Comparison of ENCODE assay signal across 8 cellular contexts in the genomic region with DNA sequence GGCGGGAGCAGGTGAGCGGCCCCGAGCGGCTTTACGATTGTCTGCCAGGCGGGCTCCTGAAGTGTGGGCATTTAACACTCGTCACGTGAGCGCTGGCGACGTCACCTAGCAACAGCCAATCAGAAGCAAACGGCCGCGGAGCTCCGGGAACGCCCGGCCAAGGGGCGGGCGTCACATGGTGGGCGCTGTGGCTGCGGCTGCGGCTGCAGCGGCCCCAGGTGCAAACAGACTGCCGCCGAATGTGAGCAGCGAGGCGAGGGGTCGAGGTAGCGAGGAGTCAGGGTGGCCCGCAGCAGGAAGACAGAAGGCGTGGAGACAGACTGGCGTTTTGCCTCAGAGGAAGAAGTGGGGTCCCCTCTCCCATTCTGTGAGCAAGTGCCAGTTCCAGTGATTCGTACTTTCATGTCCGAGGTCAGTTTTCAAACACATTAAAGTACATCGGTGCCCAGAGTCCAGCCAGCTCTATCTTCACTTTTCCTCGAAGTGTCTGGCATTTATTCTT. TPM values are rescaled to one million over a fixed set of nuclear protein-coding genes. Genes with fewer than 3 reads are reported as not detected.
DNase-seq lines count a peak whose midpoint lies in the region; ATAC-seq and TF ChIP-seq lines count a peak whose summit lies in the region.

A gene (minus strand): TSS at position 43 of the 502 bp plus-strand sequence. CDS start 362 bp downstream, outside the sequence.

- peak; percentile 86 for DNase-seq in BE2C
- peak; percentile 88 for DNase-seq in NCI-H226
- peak; percentile 95 for DNase-seq in WTC11 (ENCODE audit: low spot score)
- peak; percentile 53 to 84 (median 78) for DNase-seq in dorsolateral prefrontal cortex
- peak; percentile 85 for DNase-seq in lower lobe of right lung
- peak; percentile 58 to 73 for DNase-seq in stimulated activated CD8-positive, alpha-beta memory T cell treated with anti-CD3 and anti-CD28 coated beads, Interleukin-15, amount 100 ng/mL, for 48 hours (ENCODE audit: low read depth in 2 of 2)

- intact Hi-C loops in dorsolateral prefrontal cortex (cut with DNase I) (loop anchor here (5.0 to 10.0 kb wide), 3 partner anchors 291 to 528 kb away; no protein-coding TSS in a partner anchor), lower lobe of right lung (cut with DNase I) (loop anchor here (10.0 kb wide), 1 partner anchor 288 kb away; no protein-coding TSS in a partner anchor)

- H3K36me3 ChIP-seq in BE2C (no peaks in the 10 kb centered on the region), lower lobe of right lung (no peaks in the 10 kb centered on the region)

- CTCF ChIA-PET in WTC11 (lab: Charles Lee) = interaction anchor here (0.8 to 7.1 kb wide), 13 partner anchors 10 to 401 kb away, joined by 3 to 123 read pairs (median 5); a partner anchor contains a TSS

- peak within 1 kb of the TSS; percentile 56 for H3K4me3 ChIP-seq in BE2C (ENCODE audit: low read depth, low read length)
- H3K4me3 ChIP-seq in dorsolateral prefrontal cortex = peak within 1 kb of the TSS; percentile 26 to 72 (median 52)
- H3K4me3 ChIP-seq in lower lobe of right lung = peak within 1 kb of the TSS; percentile 59

- peak; percentile 47 for ATAC-seq in HG03108 (IDR thresholded peaks at IDR 0.05; ENCODE audit: unreplicated experiment)
- ATAC-seq in WTC11 = peak; percentile 54
- ATAC-seq in lower lobe of right lung = peak; percentile 67 to 76

- H3K27me3 ChIP-seq in BE2C (peaks cover 63% of the 10 kb centered on the region), dorsolateral prefrontal cortex (peaks cover 34 to 100% (median 100%) of the 10 kb centered on the region in 45 donors), lower lobe of right lung (ENCODE audit: low read depth) (peaks cover 100% of the 10 kb centered on the region)

- POLR2A ChIA-PET in WTC11 (lab: Charles Lee) = interaction anchor here (0.6 to 1.0 kb wide), 3 partner anchors 16 to 220 kb away, joined by 3 to 4 read pairs (median 3); a partner anchor contains a TSS

- in situ Hi-C loops in GM18951 (cut with MboI; ENCODE audit: low sequenced_read_pairs, unreplicated experiment) = loop anchor here (10.0 to 25.0 kb wide), 3 partner anchors 291 to 1166 kb away; a partner anchor contains a TSS

- no peak within 1 kb of the TSS for H3K27ac Mint-ChIP-seq in WTC11

- H3K4me1 ChIP-seq in BE2C (no peaks in the 10 kb centered on the region), lower lobe of right lung (peaks cover 75% of the 10 kb centered on the region)

- H3K27me3 Mint-ChIP-seq in WTC11 (ENCODE audit: low read depth) = peaks cover 99% of the 10 kb centered on the region

- H3K4me1 Mint-ChIP-seq in WTC11 = peaks cover 42% of the 10 kb centered on the region

- peak within 1 kb of the TSS in 14 of 59 donors; percentile 4 to 57 (median 34) for H3K27ac ChIP-seq in dorsolateral prefrontal cortex
- H3K27ac ChIP-seq in lower lobe of right lung = no peak within 1 kb of the TSS

- no peaks in the 10 kb centered on the region for H3K9me3 ChIP-seq in BE2C
- H3K9me3 ChIP-seq in lower lobe of right lung = no peaks in the 10 kb centered on the region

- H3K9me3 Mint-ChIP-seq in WTC11 = no peaks in the 10 kb centered on the region

- TF ChIP-seq POLR2A in GM18951 (IDR thresholded peaks at IDR 0.05; ENCODE audit: extremely low read depth, insufficient read depth, insufficient read length) = peak; percentile 61

- H3K4me3 Mint-ChIP-seq in WTC11 = peak within 1 kb of the TSS; percentile 72

- TF ChIP-seq CTCF in BE2C (IDR thresholded peaks at IDR 0.05; ENCODE audit: low read depth, low read length) (no peak), WTC11 (IDR thresholded peaks at IDR 0.05) (no peak), dorsolateral prefrontal cortex (IDR thresholded peaks at IDR 0.05 in 54 of 56, conservative IDR thresholded peaks at IDR 0.05 in 2 of 56; ENCODE audit: low read depth in 1 of 56, partially characterized antibody in 56 of 56) (no peak), lower lobe of right lung (IDR thresholded peaks at IDR 0.05) (no peak)

- no peaks in the 10 kb centered on the region for H3K36me3 Mint-ChIP-seq in WTC11

TF ChIP-seq in WTC11, 78 proteins besides CTCF, POLR2A, EP300 and RAD21 (continues in another document):
- TF ChIP-seq, protein P1, sequence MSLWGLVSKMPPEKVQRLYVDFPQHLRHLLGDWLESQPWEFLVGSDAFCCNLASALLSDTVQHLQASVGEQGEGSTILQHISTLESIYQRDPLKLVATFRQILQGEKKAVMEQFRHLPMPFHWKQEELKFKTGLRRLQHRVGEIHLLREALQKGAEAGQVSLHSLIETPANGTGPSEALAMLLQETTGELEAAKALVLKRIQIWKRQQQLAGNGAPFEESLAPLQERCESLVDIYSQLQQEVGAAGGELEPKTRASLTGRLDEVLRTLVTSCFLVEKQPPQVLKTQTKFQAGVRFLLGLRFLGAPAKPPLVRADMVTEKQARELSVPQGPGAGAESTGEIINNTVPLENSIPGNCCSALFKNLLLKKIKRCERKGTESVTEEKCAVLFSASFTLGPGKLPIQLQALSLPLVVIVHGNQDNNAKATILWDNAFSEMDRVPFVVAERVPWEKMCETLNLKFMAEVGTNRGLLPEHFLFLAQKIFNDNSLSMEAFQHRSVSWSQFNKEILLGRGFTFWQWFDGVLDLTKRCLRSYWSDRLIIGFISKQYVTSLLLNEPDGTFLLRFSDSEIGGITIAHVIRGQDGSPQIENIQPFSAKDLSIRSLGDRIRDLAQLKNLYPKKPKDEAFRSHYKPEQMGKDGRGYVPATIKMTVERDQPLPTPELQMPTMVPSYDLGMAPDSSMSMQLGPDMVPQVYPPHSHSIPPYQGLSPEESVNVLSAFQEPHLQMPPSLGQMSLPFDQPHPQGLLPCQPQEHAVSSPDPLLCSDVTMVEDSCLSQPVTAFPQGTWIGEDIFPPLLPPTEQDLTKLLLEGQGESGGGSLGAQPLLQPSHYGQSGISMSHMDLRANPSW (CRISPR knock-in tag; conservative IDR thresholded peaks at IDR 0.05; ENCODE audit: low read depth) = no peak
- TF ChIP-seq, protein P2, sequence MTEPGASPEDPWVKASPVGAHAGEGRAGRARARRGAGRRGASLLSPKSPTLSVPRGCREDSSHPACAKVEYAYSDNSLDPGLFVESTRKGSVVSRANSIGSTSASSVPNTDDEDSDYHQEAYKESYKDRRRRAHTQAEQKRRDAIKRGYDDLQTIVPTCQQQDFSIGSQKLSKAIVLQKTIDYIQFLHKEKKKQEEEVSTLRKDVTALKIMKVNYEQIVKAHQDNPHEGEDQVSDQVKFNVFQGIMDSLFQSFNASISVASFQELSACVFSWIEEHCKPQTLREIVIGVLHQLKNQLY (CRISPR knock-in tag; IDR thresholded peaks at IDR 0.05) = no peak
- TF ChIP-seq ZNF423 (CRISPR knock-in tag; IDR thresholded peaks at IDR 0.05) (no peak), ZNF138 (CRISPR knock-in tag; conservative IDR thresholded peaks at IDR 0.05) (no peak), GABPB1 (CRISPR knock-in tag; IDR thresholded peaks at IDR 0.05) (peak; percentile 72), JAZF1 (CRISPR knock-in tag; IDR thresholded peaks at IDR 0.05) (no peak), NR3C1 (CRISPR knock-in tag; conservative IDR thresholded peaks at IDR 0.05; ENCODE audit: low read depth) (no peak), PRRX2 (CRISPR knock-in tag; IDR thresholded peaks at IDR 0.05) (no peak)
- TF ChIP-seq, protein P3, sequence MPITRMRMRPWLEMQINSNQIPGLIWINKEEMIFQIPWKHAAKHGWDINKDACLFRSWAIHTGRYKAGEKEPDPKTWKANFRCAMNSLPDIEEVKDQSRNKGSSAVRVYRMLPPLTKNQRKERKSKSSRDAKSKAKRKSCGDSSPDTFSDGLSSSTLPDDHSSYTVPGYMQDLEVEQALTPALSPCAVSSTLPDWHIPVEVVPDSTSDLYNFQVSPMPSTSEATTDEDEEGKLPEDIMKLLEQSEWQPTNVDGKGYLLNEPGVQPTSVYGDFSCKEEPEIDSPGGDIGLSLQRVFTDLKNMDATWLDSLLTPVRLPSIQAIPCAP (CRISPR knock-in tag; IDR thresholded peaks at IDR 0.05) = 0 out of 2 replicates have a peak, but pooled peaks have one; percentile 70
- TF ChIP-seq, protein P4, sequence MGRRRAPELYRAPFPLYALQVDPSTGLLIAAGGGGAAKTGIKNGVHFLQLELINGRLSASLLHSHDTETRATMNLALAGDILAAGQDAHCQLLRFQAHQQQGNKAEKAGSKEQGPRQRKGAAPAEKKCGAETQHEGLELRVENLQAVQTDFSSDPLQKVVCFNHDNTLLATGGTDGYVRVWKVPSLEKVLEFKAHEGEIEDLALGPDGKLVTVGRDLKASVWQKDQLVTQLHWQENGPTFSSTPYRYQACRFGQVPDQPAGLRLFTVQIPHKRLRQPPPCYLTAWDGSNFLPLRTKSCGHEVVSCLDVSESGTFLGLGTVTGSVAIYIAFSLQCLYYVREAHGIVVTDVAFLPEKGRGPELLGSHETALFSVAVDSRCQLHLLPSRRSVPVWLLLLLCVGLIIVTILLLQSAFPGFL (CRISPR knock-in tag; IDR thresholded peaks at IDR 0.05; ENCODE audit: borderline replicate concordance) = 0 out of 2 replicates have a peak, but pooled peaks have one; percentile 52

RNA-seq across cellular contexts. Expression of the gene that starts here (rescaled TPM):
- polyA plus RNA-seq in BE2C (2012; ENCODE audit: insufficient read depth, insufficient read length, low read depth) = not detected
- total RNA-seq in WTC11 (2021) (0.28 to 0.64 TPM (median 0.55 TPM) in 3 replicates), dorsolateral prefrontal cortex (1 to 10 TPM in 111 of 120 experiments, under 1 TPM in 9; 0.39 to 4.2 (median 1.8) TPM), lower lobe of right lung (not detected)

Comparison
In these comparisons a context has a peak if more than half of its experiments do, and no peak if none do; other contexts are left out.
1. Peak in DNase-seq and ATAC-seq in WTC11; RNA of the gene not detected or under 1 TPM.
2. Peak in DNase-seq, ATAC-seq and H3K4me3 ChIP-seq in lower lobe of right lung; RNA of the gene not detected or under 1 TPM.